31 cellular contexts compared by ENCODE assay signal in the genomic region with DNA sequence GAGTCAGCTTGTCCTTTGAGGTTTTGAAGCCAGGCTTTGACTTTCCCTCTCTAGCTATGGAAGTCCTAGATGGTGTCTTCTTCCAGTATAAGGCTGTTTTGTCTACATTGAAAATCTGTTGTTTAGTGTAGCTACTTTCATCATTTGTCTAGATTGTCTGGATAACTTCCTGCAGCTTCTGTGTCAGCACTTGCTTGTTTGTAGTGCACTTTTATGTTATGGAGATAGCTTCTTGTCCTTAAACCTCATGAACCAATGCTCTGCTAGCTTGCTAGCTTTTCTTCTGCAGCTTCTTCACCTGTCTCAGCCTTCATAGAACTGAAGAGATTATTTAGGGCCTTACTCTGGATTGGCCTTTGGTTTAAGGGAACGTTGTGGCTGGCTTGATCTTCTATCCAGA.
"Had no signal": no experiment of that assay in that cellular context is flagged by ENCODE, and none has a peak within 500 bp of the region (broad histone marks: within the 10 kb centered on the region; RNA-seq: fewer than 3 reads in every experiment).

No MANE protein-coding gene starts in this region.

- ATAC-seq: activated CD4-positive, alpha-beta T cell treated with anti-CD3 and anti-CD28 coated beads for 36 hours; activated CD8-positive, alpha-beta memory T cell treated with anti-CD3 and anti-CD28 coated beads, Interleukin-2, amount 10 ng/mL, durations not matched to agents 7 days and 5 days; activated CD8-positive, alpha-beta T cell treated with anti-CD3 and anti-CD28 coated beads, Interleukin-2, amount 10 ng/mL, durations not matched to agents 7 days and 5 days; activated T-helper 17 cell treated with anti-CD3 and anti-CD28 coated beads, Interleukin-2, amount 50 U/mL, for 72 hours; esophagus mucosa had no signal

- DNase-seq: activated CD4-positive, alpha-beta memory T cell treated with anti-CD3 and anti-CD28 coated beads for 36 hours; activated CD4-positive, alpha-beta T cell treated with anti-CD3 and anti-CD28 coated beads for 36 hours; activated CD4-positive, alpha-beta T cell treated with anti-CD3 and anti-CD28 coated beads, Interleukin-2, amount 10 ng/mL, durations not matched to agents 24 days and 14 days; activated CD4-positive, CD25-positive, alpha-beta regulatory T cell; activated CD4-positive, CD25-positive, alpha-beta regulatory T cell treated with anti-CD3 and anti-CD28 coated beads, Interleukin-2, amount 50 U/mL, for 72 hours; activated CD8-positive, alpha-beta memory T cell treated with anti-CD3 and anti-CD28 coated beads, Interleukin-2, amount 10 ng/mL, durations not matched to agents 7 days and 5 days; activated CD8-positive, alpha-beta memory T cell treated with anti-CD3 and anti-CD28 coated beads, Interleukin-2, amount 50 U/mL, for 4 hours; activated CD8-positive, alpha-beta T cell treated with anti-CD3 and anti-CD28 coated beads, Interleukin-2, amount 10 ng/mL, durations not matched to agents 7 days and 5 days; activated effector memory CD4-positive, alpha-beta T cell treated with Interleukin-2 at 50 U/mL for 16 hours; activated gamma-delta T cell treated with Interleukin-2 at 50 U/mL for 16 hours; activated naive CD4-positive, alpha-beta T cell treated with anti-CD3 and anti-CD28 coated beads, Interleukin-2, amount 50 U/mL, for 16 hours; activated naive CD4-positive, alpha-beta T cell treated with Interleukin-2 at 50 U/mL for 16 hours; activated T-cell treated with anti-CD3 and anti-CD28 coated beads, Interleukin-2, amount 50 U/mL, for 1 hour; amniotic stem cell; anterior cingulate cortex; brain microvascular endothelial cell; dorsolateral prefrontal cortex; effector memory CD4-positive, alpha-beta T cell; endodermal cell; foreskin fibroblast; head of caudate nucleus; T-helper 1 cell; T-helper 2 cell had no signal

- H3K27ac Mint-ChIP-seq: activated CD4-positive, alpha-beta memory T cell treated with anti-CD3 and anti-CD28 coated beads for 36 hours; activated CD4-positive, alpha-beta T cell treated with anti-CD3 and anti-CD28 coated beads for 36 hours; activated CD4-positive, alpha-beta T cell treated with anti-CD3 and anti-CD28 coated beads, Interleukin-2, amount 10 ng/mL, durations not matched to agents 24 days and 14 days; activated CD8-positive, alpha-beta memory T cell treated with anti-CD3 and anti-CD28 coated beads, Interleukin-2, amount 10 ng/mL, durations not matched to agents 7 days and 5 days; activated CD8-positive, alpha-beta T cell treated with anti-CD3 and anti-CD28 coated beads, Interleukin-2, amount 10 ng/mL, durations not matched to agents 7 days and 5 days; activated T-helper 17 cell treated with anti-CD3 and anti-CD28 coated beads, Interleukin-2, amount 50 U/mL, for 72 hours; dendritic cell treated with granulocyte-macrophage colony-stimulating factor and Interleukin-4, amounts not matched to agents 40 ng/mL and 50 ng/mL, for 4 days; endodermal cell had no signal

- H3K4me3 ChIP-seq: coronary artery, dorsolateral prefrontal cortex had no signal

- H3K4me3 Mint-ChIP-seq: activated CD4-positive, alpha-beta memory T cell treated with anti-CD3 and anti-CD28 coated beads for 36 hours; activated CD4-positive, alpha-beta T cell treated with anti-CD3 and anti-CD28 coated beads for 36 hours; activated CD4-positive, alpha-beta T cell treated with anti-CD3 and anti-CD28 coated beads, Interleukin-2, amount 10 ng/mL, durations not matched to agents 24 days and 14 days; activated CD8-positive, alpha-beta memory T cell treated with anti-CD3 and anti-CD28 coated beads, Interleukin-2, amount 10 ng/mL, durations not matched to agents 7 days and 5 days; activated CD8-positive, alpha-beta T cell treated with anti-CD3 and anti-CD28 coated beads, Interleukin-2, amount 10 ng/mL, durations not matched to agents 7 days and 5 days; activated naive CD8-positive, alpha-beta T cell; activated T-helper 17 cell treated with anti-CD3 and anti-CD28 coated beads, Interleukin-2, amount 50 U/mL, for 72 hours; central memory CD8-positive, alpha-beta T cell; dendritic cell treated with granulocyte-macrophage colony-stimulating factor and Interleukin-4, amounts not matched to agents 40 ng/mL and 50 ng/mL, for 4 days; endodermal cell had no signal

- H3K9me3 Mint-ChIP-seq: activated CD4-positive, alpha-beta memory T cell treated with anti-CD3 and anti-CD28 coated beads for 36 hours; central memory CD8-positive, alpha-beta T cell; dendritic cell treated with granulocyte-macrophage colony-stimulating factor and Interleukin-4, amounts not matched to agents 40 ng/mL and 50 ng/mL, for 4 days; endodermal cell had no signal

- H3K27ac ChIP-seq: brain microvascular endothelial cell, coronary artery, dorsolateral prefrontal cortex had no signal

- H3K27me3 ChIP-seq: brain microvascular endothelial cell had no signal

- H3K36me3 ChIP-seq: brain microvascular endothelial cell had no signal

- H3K27me3 Mint-ChIP-seq: activated CD4-positive, alpha-beta memory T cell treated with anti-CD3 and anti-CD28 coated beads for 36 hours; activated CD4-positive, alpha-beta T cell treated with anti-CD3 and anti-CD28 coated beads for 36 hours; activated CD4-positive, alpha-beta T cell treated with anti-CD3 and anti-CD28 coated beads, Interleukin-2, amount 10 ng/mL, durations not matched to agents 24 days and 14 days; activated CD8-positive, alpha-beta memory T cell treated with anti-CD3 and anti-CD28 coated beads, Interleukin-2, amount 10 ng/mL, durations not matched to agents 7 days and 5 days; activated naive CD8-positive, alpha-beta T cell; activated T-helper 17 cell treated with anti-CD3 and anti-CD28 coated beads, Interleukin-2, amount 50 U/mL, for 72 hours; central memory CD8-positive, alpha-beta T cell; dendritic cell treated with granulocyte-macrophage colony-stimulating factor and Interleukin-4, amounts not matched to agents 40 ng/mL and 50 ng/mL, for 4 days had no signal

- H3K36me3 Mint-ChIP-seq: activated CD4-positive, alpha-beta memory T cell treated with anti-CD3 and anti-CD28 coated beads for 36 hours had no signal

- FAIRE-seq: astrocyte, frontal cortex had no signal
